9 cellular contexts compared by ENCODE assay signal in the genomic region with DNA sequence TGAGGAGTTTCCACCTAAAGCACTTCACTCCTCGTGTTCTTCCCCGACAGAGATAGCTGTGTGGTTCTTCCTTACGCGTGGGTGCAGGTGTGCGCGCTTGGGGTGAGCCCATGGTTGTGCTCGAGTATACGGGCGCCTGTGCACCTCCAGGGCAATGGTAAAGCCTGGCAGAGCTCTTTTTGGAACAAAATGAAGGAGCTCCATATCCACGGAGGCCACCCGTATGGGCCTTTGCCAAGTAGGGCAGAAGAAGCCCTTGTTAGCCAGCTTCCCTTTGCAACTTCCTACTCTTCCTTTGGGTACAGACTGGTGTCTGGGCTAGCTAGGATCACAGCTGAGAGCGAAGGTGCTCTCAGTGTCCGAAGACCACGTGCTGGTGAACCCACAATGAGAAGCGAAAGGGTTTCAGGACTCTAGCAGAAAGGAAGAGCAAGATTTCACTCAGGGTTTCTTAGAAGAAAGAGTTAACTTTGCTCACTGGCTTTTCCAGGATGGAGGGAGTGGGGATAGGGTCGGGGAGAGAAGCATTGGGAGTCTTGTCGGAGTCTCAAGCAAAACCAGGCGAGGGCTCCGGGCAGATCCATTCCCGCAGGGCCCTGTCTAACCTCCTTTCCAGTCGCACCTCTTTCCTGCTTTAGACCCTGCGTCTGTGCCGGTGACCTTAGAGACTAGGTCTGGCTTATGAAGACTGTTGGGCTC. TPM values are rescaled to one million over a fixed set of nuclear protein-coding genes. Genes with fewer than 3 reads are reported as not detected.
DNase-seq lines count a peak whose midpoint lies in the region; ATAC-seq and TF ChIP-seq lines count a peak whose summit lies in the region.
"Had no signal": no experiment of that assay in that cellular context is flagged by ENCODE, and none has a peak within 500 bp of the region (broad histone marks: within the 10 kb centered on the region; RNA-seq: fewer than 3 reads in every experiment).

No MANE protein-coding gene starts in this region.

- peak; percentile 84 for DNase-seq in A673 (ENCODE audit: low spot score)
- no peak for DNase-seq in activated naive CD8-positive, alpha-beta T cell treated with anti-CD3 and anti-CD28 coated beads for 36 hours
- DNase-seq in smooth muscle cell (lab: John Stamatoyannopoulos, UW; ENCODE audit: unreplicated experiment) = no peak
- DNase-seq in stimulated activated CD4-positive, alpha-beta T cell treated with anti-CD3 and anti-CD28 coated beads, Interleukin-4, amount 100 ng/mL, for 4 hours = no peak
- no peak for DNase-seq in SIG-M5 (lab: John Stamatoyannopoulos, UW)

- H3K79me2 ChIP-seq in smooth muscle cell (ENCODE audit: low read depth) = peaks cover 86% of the 10 kb centered on the region

- H3K9me3 ChIP-seq in A673 (ENCODE audit: low read depth, low read length, poor library complexity, severe bottlenecking) (no peaks in the 10 kb centered on the region), iPS-15b (ENCODE audit: control insufficient read depth, insufficient read depth, low read length) (no peaks in the 10 kb centered on the region), smooth muscle cell (replicated peaks; ENCODE audit: low read depth) (no peaks in the 10 kb centered on the region)

- peaks cover 6% of the 10 kb centered on the region for H3K4me1 ChIP-seq in A673 (ENCODE audit: insufficient read depth, low read length, poor library complexity, severe bottlenecking)
- peaks cover 7% of the 10 kb centered on the region for H3K4me1 ChIP-seq in iPS-15b (ENCODE audit: control insufficient read depth, insufficient read depth, low read length)
- peaks cover 23% of the 10 kb centered on the region for H3K4me1 ChIP-seq in smooth muscle cell (ENCODE audit: low read depth)

- peaks cover 74% of the 10 kb centered on the region for H3K27me3 Mint-ChIP-seq in activated naive CD8-positive, alpha-beta T cell treated with anti-CD3 and anti-CD28 coated beads for 36 hours

- H4K20me1 ChIP-seq in smooth muscle cell (ENCODE audit: low read depth) = peaks cover 9% of the 10 kb centered on the region

- intact Hi-C loops in A673 (cut with micrococcal nuclease; ENCODE audit: unreplicated experiment) = loop anchor here (5.0 to 10.0 kb wide), 5 partner anchors 62 to 1191 kb away; no protein-coding TSS in a partner anchor

- H3K4me1 Mint-ChIP-seq in activated naive CD8-positive, alpha-beta T cell treated with anti-CD3 and anti-CD28 coated beads for 36 hours = peaks cover 28% of the 10 kb centered on the region

- CTCF ChIA-PET in A673 (lab: Charles Lee) = no interaction called here

- H3K36me3 ChIP-seq in A673 (ENCODE audit: insufficient read depth, low read length, poor library complexity, severe bottlenecking) (no peaks in the 10 kb centered on the region), iPS-15b (ENCODE audit: control insufficient read depth, insufficient read depth, low read length) (no peaks in the 10 kb centered on the region), smooth muscle cell (ENCODE audit: low read depth) (no peaks in the 10 kb centered on the region)

- H3F3A ChIP-seq in smooth muscle cell (ENCODE audit: low read depth) = peaks cover 7% of the 10 kb centered on the region

- H3K36me3 Mint-ChIP-seq in activated naive CD8-positive, alpha-beta T cell treated with anti-CD3 and anti-CD28 coated beads for 36 hours = no peaks in the 10 kb centered on the region

- WGBS in smooth muscle cell (ENCODE audit: low lambda C conversion rate) = 1% methylated on average over 23 of the region's 23 CpGs

- peak overlapping the region; percentile 99 for H2AFZ ChIP-seq in smooth muscle cell (ENCODE audit: low read depth)

- POLR2A ChIA-PET in A673 (lab: Charles Lee; ENCODE audit: low non-redundant PET) = no interaction called here

- H3K4me3 ChIP-seq in A673 (ENCODE audit: low read depth, low read length, poor library complexity, severe bottlenecking) (peak overlapping the region; percentile 79), iPS-15b (ENCODE audit: low read depth, low read length) (peak overlapping the region; percentile 74), smooth muscle cell (peak overlapping the region; percentile 81)

- no peak for TF ChIP-seq CTCF in A673 (conservative IDR thresholded peaks at IDR 0.05; ENCODE audit: low read depth, low read length)
- no peak for TF ChIP-seq CTCF in smooth muscle cell (IDR thresholded peaks at IDR 0.05; ENCODE audit: borderline replicate concordance, insufficient read depth, poor library complexity, severe bottlenecking)

- H3K9ac ChIP-seq in iPS-15b (ENCODE audit: low read depth, low read length) = peak overlapping the region; percentile 29
- H3K9ac ChIP-seq in smooth muscle cell (ENCODE audit: low read depth) = peak overlapping the region; percentile 45

- H3K27ac ChIP-seq in A673 (ENCODE audit: low read depth, low read length, poor library complexity, severe bottlenecking) (peak overlapping the region; percentile 84), smooth muscle cell (ENCODE audit: low read depth) (peak overlapping the region; percentile 72)
- H3K27ac ChIP-seq: VCaP had no signal

- no peak overlapping the region for H3K27ac Mint-ChIP-seq in activated naive CD8-positive, alpha-beta T cell treated with anti-CD3 and anti-CD28 coated beads for 36 hours

- H3K9me3 Mint-ChIP-seq in activated naive CD8-positive, alpha-beta T cell treated with anti-CD3 and anti-CD28 coated beads for 36 hours = no peaks in the 10 kb centered on the region

- H3K4me3 Mint-ChIP-seq in activated naive CD8-positive, alpha-beta T cell treated with anti-CD3 and anti-CD28 coated beads for 36 hours = peak overlapping the region; percentile 4

- no TSS peak for BruUV-seq in A673 (replicated peaks; lab: Mats Ljungman, UMichigan)

- peak; percentile 5 for ATAC-seq in HG03432 (IDR thresholded peaks at IDR 0.05; ENCODE audit: unreplicated experiment)
- ATAC-seq in HG03439 (IDR thresholded peaks at IDR 0.05; ENCODE audit: unreplicated experiment) = no peak

- peak overlapping the region; percentile 97 for H3K4me2 ChIP-seq in smooth muscle cell

- H3K27me3 ChIP-seq in A673 (replicated peaks; ENCODE audit: insufficient read depth, low read depth, low read length, poor library complexity) (no peaks in the 10 kb centered on the region), iPS-15b (ENCODE audit: control insufficient read depth, insufficient read depth, low read length) (peaks cover 28% of the 10 kb centered on the region), smooth muscle cell (ENCODE audit: low read depth) (no peaks in the 10 kb centered on the region)

RNA-seq across cellular contexts. Expression of gene LRFN5, which starts 1.0 kb away (rescaled TPM):
- 43.0 and 51.3 TPM in 2 replicates for total RNA-seq in A673 (2021)
- total RNA-seq in activated naive CD8-positive, alpha-beta T cell treated with anti-CD3 and anti-CD28 coated beads for 36 hours = not detected
- 33.8 and 44.6 TPM in 2 replicates for total RNA-seq in smooth muscle cell
- 12.7 and 22.1 TPM in 2 replicates for polyA plus RNA-seq in smooth muscle cell

Comparison
In these comparisons a context has a peak if more than half of its experiments do, and no peak if none do; other contexts are left out.
1. RNA of gene LRFN5, which starts 1.0 kb away (total RNA-seq): 43.0 to 51.3 TPM in A673 and 33.8 to 44.6 TPM in smooth muscle cell; not detected in activated naive CD8-positive, alpha-beta T cell treated with anti-CD3 and anti-CD28 coated beads for 36 hours; every median in the first group is over 10 times any median in the second.
2. Peak in every context shown above with its lines, with median percentiles within 50 percentile points of each other: H3K4me3 ChIP-seq.